39 cellular contexts compared by ENCODE assay signal in the genomic region with DNA sequence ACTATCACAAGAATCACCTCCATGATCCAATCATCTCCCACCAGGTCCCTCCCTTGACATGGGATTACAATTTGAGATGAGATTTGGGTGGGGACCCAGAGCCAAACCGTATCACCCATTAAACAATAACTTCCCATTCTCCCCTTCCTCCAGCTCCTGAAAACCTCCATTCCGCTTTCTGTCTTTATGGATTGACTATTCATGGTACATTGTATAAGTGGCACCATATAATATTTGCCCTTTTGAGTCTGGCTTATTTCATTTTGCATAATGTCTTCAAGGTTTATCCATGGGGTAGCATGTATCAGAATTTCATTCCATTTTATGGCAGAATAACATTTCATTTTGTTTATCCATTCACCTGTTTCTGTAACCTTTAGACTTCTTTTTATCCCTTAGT.
"Had no signal": no experiment of that assay in that cellular context is flagged by ENCODE, and none has a peak within 500 bp of the region (broad histone marks: within the 10 kb centered on the region; RNA-seq: fewer than 3 reads in every experiment).

No MANE protein-coding gene starts in this region.

- H3K4me3 ChIP-seq: adrenal gland, ascending aorta, body of pancreas, breast epithelium, cardiac muscle cell had no signal

- DNase-seq: activated effector memory CD4-positive, alpha-beta T cell treated with anti-CD3 and anti-CD28 coated beads, Interleukin-2, amount 50 U/mL, for 16 hours; activated effector memory CD4-positive, alpha-beta T cell treated with Interleukin-2 at 50 U/mL for 16 hours; activated gamma-delta T cell; activated gamma-delta T cell treated with Interleukin-2 at 50 U/mL for 16 hours; activated naive CD4-positive, alpha-beta T cell; activated naive CD4-positive, alpha-beta T cell treated with anti-CD3 and anti-CD28 coated beads for 36 hours; activated naive CD4-positive, alpha-beta T cell treated with anti-CD3 and anti-CD28 coated beads, Interleukin-2, amount 10 ng/mL, durations not matched to agents 7 days and 5 days; activated naive CD4-positive, alpha-beta T cell treated with anti-CD3 and anti-CD28 coated beads, Interleukin-2, amount 50 U/mL, for 16 hours; activated naive CD4-positive, alpha-beta T cell treated with Interleukin-2 at 50 U/mL for 16 hours; activated naive CD8-positive, alpha-beta T cell treated with anti-CD3 and anti-CD28 coated beads for 36 hours; activated naive CD8-positive, alpha-beta T cell treated with anti-CD3 and anti-CD28 coated beads, Interleukin-2, amount 10 ng/mL, durations not matched to agents 7 days and 5 days; activated naive CD8-positive, alpha-beta T cell treated with anti-CD3 and anti-CD28 coated beads, Interleukin-2, amount 50 U/mL, for 24 hours; activated T-cell treated with anti-CD3 and anti-CD28 coated beads for 4 hours; activated T-cell treated with anti-CD3 and anti-CD28 coated beads, Interleukin-2, amount 50 U/mL, for 1 hour; activated T-cell treated with anti-CD3 and anti-CD28 coated beads, Interleukin-2, amount 50 U/mL, for 24 hours; activated T-cell treated with anti-CD3 and anti-CD28 coated beads, Interleukin-2, amount 50 U/mL, for 4 hours; activated T-cell treated with anti-CD3 and anti-CD28 coated beads, Interleukin-2, amount 50 U/mL, for 48 hours; activated T-cell treated with anti-CD3 and anti-CD28 coated beads, Interleukin-2, amount 50 U/mL, for 72 hours; adrenal gland; amniotic stem cell; amygdala; anterior cingulate cortex; aorta; body of pancreas; brain microvascular endothelial cell; caudate nucleus; central memory CD4-positive, alpha-beta T cell; cerebellar nuclear complex had no signal

- H3K27ac Mint-ChIP-seq: activated naive CD4-positive, alpha-beta T cell treated with anti-CD3 and anti-CD28 coated beads for 36 hours; activated naive CD4-positive, alpha-beta T cell treated with anti-CD3 and anti-CD28 coated beads, Interleukin-2, amount 10 ng/mL, durations not matched to agents 7 days and 5 days; activated naive CD4-positive, alpha-beta T cell treated with anti-CD3 and anti-CD28 coated beads, Interleukin-2, amount 50 U/mL, for 24 hours; activated naive CD4-positive, alpha-beta T cell treated with anti-CD3 and anti-CD28 coated beads, Interleukin-2, amount 50 U/mL, for 72 hours; activated naive CD8-positive, alpha-beta T cell; activated naive CD8-positive, alpha-beta T cell treated with anti-CD3 and anti-CD28 coated beads for 36 hours; activated naive CD8-positive, alpha-beta T cell treated with anti-CD3 and anti-CD28 coated beads, Interleukin-2, amount 10 ng/mL, durations not matched to agents 7 days and 5 days; activated naive CD8-positive, alpha-beta T cell treated with anti-CD3 and anti-CD28 coated beads, Interleukin-2, amount 50 U/mL, for 24 hours; activated T-cell treated with anti-CD3 and anti-CD28 coated beads, Interleukin-2, amount 50 U/mL, for 24 hours; activated T-cell treated with anti-CD3 and anti-CD28 coated beads, Interleukin-2, amount 50 U/mL, for 72 hours; activated T-helper 1 cell treated with anti-CD3 and anti-CD28 coated beads, Interleukin-12 subunit alpha, Interleukin-12 subunit beta, Interleukin-2, Interleukin-4 antibody, amounts not matched to agents 30 ng/mL and 10 ng/mL and 1 ng/mL, durations not matched to agents 14 hours and 24 hours and 36 hours; activated T-helper 17 cell treated with anti-CD3 and anti-CD28 coated beads, Interleukin-2, amount 50 U/mL, for 72 hours; activated T-helper 2 cell treated with anti-CD3 and anti-CD28 coated beads, Interferon-gamma antibody, Interleukin-2, Interleukin-4, amounts not matched to agents 10 μg/mL and 5 μg/mL and 100 μg/mL, durations not matched to agents 14 hours and 24 hours and 36 hours had no signal

- H3K4me3 Mint-ChIP-seq: activated naive CD4-positive, alpha-beta T cell treated with anti-CD3 and anti-CD28 coated beads for 36 hours; activated naive CD4-positive, alpha-beta T cell treated with anti-CD3 and anti-CD28 coated beads, Interleukin-2, amount 10 ng/mL, durations not matched to agents 7 days and 5 days; activated naive CD4-positive, alpha-beta T cell treated with anti-CD3 and anti-CD28 coated beads, Interleukin-2, amount 50 U/mL, for 24 hours; activated naive CD8-positive, alpha-beta T cell; activated naive CD8-positive, alpha-beta T cell treated with anti-CD3 and anti-CD28 coated beads for 36 hours; activated naive CD8-positive, alpha-beta T cell treated with anti-CD3 and anti-CD28 coated beads, Interleukin-2, amount 10 ng/mL, durations not matched to agents 7 days and 5 days; activated naive CD8-positive, alpha-beta T cell treated with anti-CD3 and anti-CD28 coated beads, Interleukin-2, amount 50 U/mL, for 24 hours; activated T-cell treated with anti-CD3 and anti-CD28 coated beads, Interleukin-2, amount 50 U/mL, for 24 hours; activated T-cell treated with anti-CD3 and anti-CD28 coated beads, Interleukin-2, amount 50 U/mL, for 4 hours; activated T-cell treated with anti-CD3 and anti-CD28 coated beads, Interleukin-2, amount 50 U/mL, for 72 hours; activated T-helper 1 cell treated with anti-CD3 and anti-CD28 coated beads, Interleukin-12 subunit alpha, Interleukin-12 subunit beta, Interleukin-2, Interleukin-4 antibody, amounts not matched to agents 30 ng/mL and 10 ng/mL and 1 ng/mL, durations not matched to agents 14 hours and 24 hours and 36 hours; activated T-helper 17 cell treated with anti-CD3 and anti-CD28 coated beads, Interleukin-2, amount 50 U/mL, for 72 hours; brain; central memory CD8-positive, alpha-beta T cell had no signal

- H3K9me3 Mint-ChIP-seq: activated naive CD4-positive, alpha-beta T cell treated with anti-CD3 and anti-CD28 coated beads for 36 hours; activated naive CD4-positive, alpha-beta T cell treated with anti-CD3 and anti-CD28 coated beads, Interleukin-2, amount 10 ng/mL, durations not matched to agents 7 days and 5 days; activated naive CD4-positive, alpha-beta T cell treated with anti-CD3 and anti-CD28 coated beads, Interleukin-2, amount 50 U/mL, for 24 hours; activated naive CD4-positive, alpha-beta T cell treated with anti-CD3 and anti-CD28 coated beads, Interleukin-2, amount 50 U/mL, for 72 hours; activated naive CD8-positive, alpha-beta T cell treated with anti-CD3 and anti-CD28 coated beads for 36 hours; activated naive CD8-positive, alpha-beta T cell treated with anti-CD3 and anti-CD28 coated beads, Interleukin-2, amount 10 ng/mL, durations not matched to agents 7 days and 5 days; activated naive CD8-positive, alpha-beta T cell treated with anti-CD3 and anti-CD28 coated beads, Interleukin-2, amount 50 U/mL, for 24 hours; activated T-cell treated with anti-CD3 and anti-CD28 coated beads, Interleukin-2, amount 50 U/mL, for 24 hours; activated T-cell treated with anti-CD3 and anti-CD28 coated beads, Interleukin-2, amount 50 U/mL, for 4 hours; activated T-cell treated with anti-CD3 and anti-CD28 coated beads, Interleukin-2, amount 50 U/mL, for 72 hours; activated T-helper 1 cell treated with anti-CD3 and anti-CD28 coated beads, Interleukin-12 subunit alpha, Interleukin-12 subunit beta, Interleukin-2, Interleukin-4 antibody, amounts not matched to agents 30 ng/mL and 10 ng/mL and 1 ng/mL, durations not matched to agents 14 hours and 24 hours and 36 hours; activated T-helper 17 cell treated with anti-CD3 and anti-CD28 coated beads, Interleukin-2, amount 50 U/mL, for 72 hours; activated T-helper 2 cell treated with anti-CD3 and anti-CD28 coated beads, Interferon-gamma antibody, Interleukin-2, Interleukin-4, amounts not matched to agents 10 μg/mL and 5 μg/mL and 100 μg/mL, durations not matched to agents 14 hours and 24 hours and 36 hours; central memory CD8-positive, alpha-beta T cell had no signal

- H3K4me1 Mint-ChIP-seq: activated naive CD4-positive, alpha-beta T cell treated with anti-CD3 and anti-CD28 coated beads, Interleukin-2, amount 10 ng/mL, durations not matched to agents 7 days and 5 days; activated naive CD4-positive, alpha-beta T cell treated with anti-CD3 and anti-CD28 coated beads, Interleukin-2, amount 50 U/mL, for 24 hours; activated T-helper 17 cell treated with anti-CD3 and anti-CD28 coated beads, Interleukin-2, amount 50 U/mL, for 72 hours had no signal

- H3K27me3 ChIP-seq: adrenal gland, ascending aorta, body of pancreas, brain microvascular endothelial cell, breast epithelium, cardiac muscle cell had no signal

- H3K27ac ChIP-seq: ascending aorta, body of pancreas, brain microvascular endothelial cell, cardiac muscle cell had no signal

- H3K27me3 Mint-ChIP-seq: activated naive CD4-positive, alpha-beta T cell treated with anti-CD3 and anti-CD28 coated beads, Interleukin-2, amount 10 ng/mL, durations not matched to agents 7 days and 5 days; activated naive CD4-positive, alpha-beta T cell treated with anti-CD3 and anti-CD28 coated beads, Interleukin-2, amount 50 U/mL, for 24 hours; activated naive CD8-positive, alpha-beta T cell; activated naive CD8-positive, alpha-beta T cell treated with anti-CD3 and anti-CD28 coated beads for 36 hours; activated naive CD8-positive, alpha-beta T cell treated with anti-CD3 and anti-CD28 coated beads, Interleukin-2, amount 10 ng/mL, durations not matched to agents 7 days and 5 days; activated naive CD8-positive, alpha-beta T cell treated with anti-CD3 and anti-CD28 coated beads, Interleukin-2, amount 50 U/mL, for 24 hours; activated T-cell treated with anti-CD3 and anti-CD28 coated beads, Interleukin-2, amount 50 U/mL, for 24 hours; activated T-helper 17 cell treated with anti-CD3 and anti-CD28 coated beads, Interleukin-2, amount 50 U/mL, for 72 hours; brain; central memory CD8-positive, alpha-beta T cell had no signal

- ATAC-seq: activated naive CD4-positive, alpha-beta T cell treated with anti-CD3 and anti-CD28 coated beads, Interleukin-2, amount 50 U/mL, for 72 hours; activated naive CD8-positive, alpha-beta T cell treated with anti-CD3 and anti-CD28 coated beads, Interleukin-2, amount 50 U/mL, for 24 hours; activated T-cell treated with anti-CD3 and anti-CD28 coated beads, Interleukin-2, amount 50 U/mL, for 4 hours; activated T-cell treated with anti-CD3 and anti-CD28 coated beads, Interleukin-2, amount 50 U/mL, for 72 hours; activated T-helper 17 cell treated with anti-CD3 and anti-CD28 coated beads, Interleukin-2, amount 50 U/mL, for 72 hours; body of pancreas had no signal

- H3K36me3 ChIP-seq: adrenal gland, brain microvascular endothelial cell, breast epithelium, cardiac muscle cell had no signal

- H3K9me3 ChIP-seq: adrenal gland, ascending aorta, body of pancreas, breast epithelium had no signal

- H3K36me3 Mint-ChIP-seq: activated naive CD4-positive, alpha-beta T cell treated with anti-CD3 and anti-CD28 coated beads, Interleukin-2, amount 50 U/mL, for 72 hours had no signal
